Comparison of ENCODE assay signal across 8 cellular contexts in the genomic region with DNA sequence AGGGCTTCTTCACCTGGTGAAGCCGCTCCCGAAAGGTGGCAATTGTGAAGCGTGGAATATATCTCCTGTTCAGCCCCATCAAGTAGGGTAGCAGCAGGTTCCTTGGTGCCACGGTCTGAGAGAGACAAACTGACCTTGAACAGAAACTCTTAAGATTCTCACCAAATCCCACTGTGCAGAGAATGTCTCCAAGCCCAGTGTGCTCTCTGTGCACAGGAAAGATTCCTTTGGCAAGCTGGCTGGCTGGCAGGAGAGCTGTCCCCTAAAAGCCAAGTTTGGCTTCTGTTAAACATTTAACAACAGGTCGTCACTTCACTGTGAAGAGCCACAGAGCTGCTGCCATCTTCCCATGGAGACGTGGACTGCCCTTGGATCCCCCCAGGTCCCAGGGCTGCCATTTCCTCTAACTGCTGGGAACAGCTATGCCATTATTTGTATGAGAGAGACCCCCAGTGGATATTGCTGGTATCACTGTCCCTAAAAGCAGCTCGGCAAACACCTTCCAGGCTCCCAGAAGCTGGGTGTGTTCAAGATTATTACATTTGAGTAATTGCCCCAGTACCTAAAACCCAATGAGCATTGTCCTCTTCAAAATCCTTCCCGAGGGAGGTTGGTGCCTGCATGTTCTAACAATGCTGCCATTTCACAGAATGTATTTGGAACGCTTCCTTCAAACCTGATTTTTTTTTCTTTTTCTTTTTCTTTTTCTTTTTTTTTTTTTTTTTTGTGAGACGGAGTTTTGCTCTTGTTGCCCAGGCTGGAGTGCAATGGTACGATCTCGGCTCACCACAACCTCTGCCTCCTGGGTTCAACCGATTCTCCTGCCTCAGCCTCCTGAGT.
DNase-seq lines count a peak whose midpoint lies in the region; ATAC-seq and TF ChIP-seq lines count a peak whose summit lies in the region.

No MANE protein-coding gene starts in this region.

- H3K9me3 ChIP-seq in BLaER1 treated with 17β-estradiol and CSF1 and Interleukin-3, amounts not matched to agents 10 nM and 100 nM (replicated peaks in 1 of 11) = no peaks in the 10 kb centered on the region
- H3K9me3 ChIP-seq in neural cell (ENCODE audit: low read length) = no peaks in the 10 kb centered on the region

- H3K4me1 Mint-ChIP-seq in activated T-cell treated with anti-CD3 and anti-CD28 coated beads, Interleukin-2, amount 50 U/mL, for 24 hours (ENCODE audit: low read depth) = peaks cover 27% of the 10 kb centered on the region

- H3K4me1 ChIP-seq in BLaER1 treated with 17β-estradiol and CSF1 and Interleukin-3, amounts not matched to agents 10 nM and 100 nM = peaks cover 51 to 100% (median 98%) of the 10 kb centered on the region in 10 experiments

- peak overlapping the region in 9 of 11 experiments; percentile 76 to 96 (median 85); a peak in 19 of 22 replicates for H3K4me2 ChIP-seq in BLaER1 treated with 17β-estradiol and CSF1 and Interleukin-3, amounts not matched to agents 10 nM and 100 nM
- no peak overlapping the region for H3K4me2 ChIP-seq in neural cell (ENCODE audit: low read length)

- no peaks in the 10 kb centered on the region for H4K20me1 ChIP-seq in BLaER1 treated with 17β-estradiol and CSF1 and Interleukin-3, amounts not matched to agents 10 nM and 100 nM
- H4K20me1 ChIP-seq in neural cell (ENCODE audit: insufficient read depth) = no peaks in the 10 kb centered on the region

- peak; percentile 81 for ATAC-seq in GM18909 (IDR thresholded peaks at IDR 0.05; ENCODE audit: poor library complexity, unreplicated experiment)
- no peak for ATAC-seq in HG03139 (IDR thresholded peaks at IDR 0.05; ENCODE audit: unreplicated experiment)

- H2AFZ ChIP-seq in neural cell (ENCODE audit: low read depth, low read length) = no peak overlapping the region

- TF ChIP-seq EP300 in neural cell (conservative IDR thresholded peaks at IDR 0.05; ENCODE audit: poor library complexity, severe bottlenecking) = peak; percentile 40

- peak; percentile 100 for TF ChIP-seq RAD21 in neural cell (conservative IDR thresholded peaks at IDR 0.05)

- DNase-seq in HUDEP-2 (lab: John Stamatoyannopoulos, UW; ENCODE audit: unreplicated experiment in 76 of 76) (peak in 66 of 76 experiments; percentile 9 to 82 (median 51)), NOMO-1 (lab: John Stamatoyannopoulos, UW; ENCODE audit: unreplicated experiment in 2 of 2) (peak; percentile 23 to 63), fibroblast of pulmonary artery (ENCODE audit: low read depth) (peak; percentile 77)
- peak; percentile 50 for DNase-seq in activated T-cell treated with anti-CD3 and anti-CD28 coated beads, Interleukin-2, amount 50 U/mL, for 24 hours

- TF ChIP-seq CTCF in fibroblast of pulmonary artery (IDR thresholded peaks at IDR 0.05; ENCODE audit: low read length, missing control alignments) = peak; percentile 81
- TF ChIP-seq CTCF in neural cell (IDR thresholded peaks at IDR 0.05; ENCODE audit: poor library complexity, severe bottlenecking) = peak; percentile 99

- H3F3A ChIP-seq in neural cell (ENCODE audit: insufficient read depth, low read length, poor library complexity, severe bottlenecking) = no peaks in the 10 kb centered on the region

- no peak overlapping the region for H3K4me3 ChIP-seq in BLaER1 treated with 17β-estradiol and CSF1 and Interleukin-3, amounts not matched to agents 10 nM and 100 nM
- H3K4me3 ChIP-seq in fibroblast of pulmonary artery (replicated peaks; ENCODE audit: low read depth, low read length) (no peak overlapping the region), neural cell (ENCODE audit: low read length) (no peak overlapping the region)

- peak overlapping the region in 10 of 11 experiments; percentile 76 to 99 (median 98); a peak in 20 of 22 replicates for H3K27ac ChIP-seq in BLaER1 treated with 17β-estradiol and CSF1 and Interleukin-3, amounts not matched to agents 10 nM and 100 nM
- no peak overlapping the region for H3K27ac ChIP-seq in neural cell (ENCODE audit: low read length)

- no peaks in the 10 kb centered on the region for H3K9me2 ChIP-seq in neural cell (ENCODE audit: insufficient read depth, low read length)

- no peak overlapping the region for H3K27ac Mint-ChIP-seq in activated T-cell treated with anti-CD3 and anti-CD28 coated beads, Interleukin-2, amount 50 U/mL, for 24 hours

- no peak overlapping the region for H3K4me3 Mint-ChIP-seq in activated T-cell treated with anti-CD3 and anti-CD28 coated beads, Interleukin-2, amount 50 U/mL, for 24 hours

- H3K9me3 Mint-ChIP-seq in activated T-cell treated with anti-CD3 and anti-CD28 coated beads, Interleukin-2, amount 50 U/mL, for 24 hours = no peaks in the 10 kb centered on the region

- no peaks in the 10 kb centered on the region for H3K27me3 Mint-ChIP-seq in activated T-cell treated with anti-CD3 and anti-CD28 coated beads, Interleukin-2, amount 50 U/mL, for 24 hours

- no peaks in the 10 kb centered on the region for H3K27me3 ChIP-seq in BLaER1 treated with 17β-estradiol and CSF1 and Interleukin-3, amounts not matched to agents 10 nM and 100 nM
- no peaks in the 10 kb centered on the region for H3K27me3 ChIP-seq in neural cell (ENCODE audit: insufficient read depth, low read depth, low read length)

- no peaks in the 10 kb centered on the region for H3K36me3 Mint-ChIP-seq in activated T-cell treated with anti-CD3 and anti-CD28 coated beads, Interleukin-2, amount 50 U/mL, for 24 hours (ENCODE audit: low read depth)

- H3K79me2 ChIP-seq in neural cell (replicated peaks; ENCODE audit: insufficient read depth, low read length) = no peaks in the 10 kb centered on the region

- peak overlapping the region in 10 of 11 experiments; percentile 11 to 70 (median 60); a peak in 14 of 22 replicates for H3K9ac ChIP-seq in BLaER1 treated with 17β-estradiol and CSF1 and Interleukin-3, amounts not matched to agents 10 nM and 100 nM
- H3K9ac ChIP-seq in neural cell (ENCODE audit: low read length) = no peak overlapping the region

- H3K36me3 ChIP-seq in BLaER1 treated with 17β-estradiol and CSF1 and Interleukin-3, amounts not matched to agents 10 nM and 100 nM = peaks cover 0 to 63% (median 20%) of the 10 kb centered on the region in 11 experiments; a peak in 13 of 22 replicates
- H3K36me3 ChIP-seq in neural cell (ENCODE audit: insufficient read depth, low read length) = no peaks in the 10 kb centered on the region

TF ChIP-seq in neural cell, 6 proteins besides CTCF, POLR2A, EP300 and RAD21:
- TF ChIP-seq POLR2AphosphoS5 (IDR thresholded peaks at IDR 0.05) (no peak), EZH2 (IDR thresholded peaks at IDR 0.05; ENCODE audit: borderline replicate concordance, insufficient read depth, low read length, poor library complexity, severe bottlenecking) (no peak), SMC3 (conservative IDR thresholded peaks at IDR 0.05; ENCODE audit: poor library complexity) (peak; percentile 100), MXI1 (conservative IDR thresholded peaks at IDR 0.05; ENCODE audit: poor library complexity, severe bottlenecking) (no peak)
- TF ChIP-seq, protein P1, sequence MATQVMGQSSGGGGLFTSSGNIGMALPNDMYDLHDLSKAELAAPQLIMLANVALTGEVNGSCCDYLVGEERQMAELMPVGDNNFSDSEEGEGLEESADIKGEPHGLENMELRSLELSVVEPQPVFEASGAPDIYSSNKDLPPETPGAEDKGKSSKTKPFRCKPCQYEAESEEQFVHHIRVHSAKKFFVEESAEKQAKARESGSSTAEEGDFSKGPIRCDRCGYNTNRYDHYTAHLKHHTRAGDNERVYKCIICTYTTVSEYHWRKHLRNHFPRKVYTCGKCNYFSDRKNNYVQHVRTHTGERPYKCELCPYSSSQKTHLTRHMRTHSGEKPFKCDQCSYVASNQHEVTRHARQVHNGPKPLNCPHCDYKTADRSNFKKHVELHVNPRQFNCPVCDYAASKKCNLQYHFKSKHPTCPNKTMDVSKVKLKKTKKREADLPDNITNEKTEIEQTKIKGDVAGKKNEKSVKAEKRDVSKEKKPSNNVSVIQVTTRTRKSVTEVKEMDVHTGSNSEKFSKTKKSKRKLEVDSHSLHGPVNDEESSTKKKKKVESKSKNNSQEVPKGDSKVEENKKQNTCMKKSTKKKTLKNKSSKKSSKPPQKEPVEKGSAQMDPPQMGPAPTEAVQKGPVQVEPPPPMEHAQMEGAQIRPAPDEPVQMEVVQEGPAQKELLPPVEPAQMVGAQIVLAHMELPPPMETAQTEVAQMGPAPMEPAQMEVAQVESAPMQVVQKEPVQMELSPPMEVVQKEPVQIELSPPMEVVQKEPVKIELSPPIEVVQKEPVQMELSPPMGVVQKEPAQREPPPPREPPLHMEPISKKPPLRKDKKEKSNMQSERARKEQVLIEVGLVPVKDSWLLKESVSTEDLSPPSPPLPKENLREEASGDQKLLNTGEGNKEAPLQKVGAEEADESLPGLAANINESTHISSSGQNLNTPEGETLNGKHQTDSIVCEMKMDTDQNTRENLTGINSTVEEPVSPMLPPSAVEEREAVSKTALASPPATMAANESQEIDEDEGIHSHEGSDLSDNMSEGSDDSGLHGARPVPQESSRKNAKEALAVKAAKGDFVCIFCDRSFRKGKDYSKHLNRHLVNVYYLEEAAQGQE (IDR thresholded peaks at IDR 0.05; ENCODE audit: borderline replicate concordance) = no peak
